In genomic region chr15:74283366-74283765, GRCh38 we compare ENCODE assay signal across 17 cellular contexts. TPM values are rescaled to one million over a fixed set of nuclear protein-coding genes. Genes with fewer than 3 reads are reported as not detected.
DNase-seq lines count a peak whose midpoint lies in the region; ATAC-seq and TF ChIP-seq lines count a peak whose summit lies in the region.
"Had no signal": no experiment of that assay in that cellular context is flagged by ENCODE, and none has a peak within 500 bp of the region (broad histone marks: within the 10 kb centered on the region; RNA-seq: fewer than 3 reads in every experiment).

No MANE protein-coding gene starts in this region.

- no peaks in the 10 kb centered on the region for H3K36me3 Mint-ChIP-seq in brain

- H3K27me3 Mint-ChIP-seq in brain: peaks cover 8% of the 10 kb centered on the region

- peaks cover 71% of the 10 kb centered on the region for H3K4me1 Mint-ChIP-seq in brain

- H3K9me3 Mint-ChIP-seq in brain: peaks cover 0 to 3% (median 0%) of the 10 kb centered on the region in 5 experiments

- DNase-seq in NCI-H2171 treated with DMSO at 0.1 percent for 48 hours (lab: John Stamatoyannopoulos, UW) (peak; percentile 30), NCI-H2171 (lab: John Stamatoyannopoulos, UW) (no peak), NCI-H2227 (lab: John Stamatoyannopoulos, UW; ENCODE audit: unreplicated experiment) (peak; percentile 69), retina (peak; percentile 83), NCI-H526 treated with DMSO at 0.1 percent for 48 hours (lab: John Stamatoyannopoulos, UW) (no peak), H4 (ENCODE audit: low spot score) (no peak)
- DNase-seq: C1 segment of cervical spinal cord, EL, GOT3, MV-4-11, NCI-H146, NCI-H526, SW 1271 had no signal

- peak overlapping the region in 4 of 5 experiments; percentile 14 to 53 (median 43) for H3K4me3 Mint-ChIP-seq in brain

- no peak for TF ChIP-seq CTCF in brain (conservative IDR thresholded peaks at IDR 0.05)

- H3K27ac Mint-ChIP-seq in brain: peak overlapping the region; percentile 80 to 97 (median 96)

- no peak for ATAC-seq in GM21423 (IDR thresholded peaks at IDR 0.05; ENCODE audit: unreplicated experiment)
- ATAC-seq: K562 had no signal

RNA-seq across cellular contexts. Expression of gene CCDC33, which starts 47.2 kb away (rescaled TPM):
- 0.46 TPM for polyA plus RNA-seq in brain (ENCODE audit: insufficient read depth, low read depth, low replicate concordance)
- 2.0 and 2.8 TPM in 2 replicates for total RNA-seq in H4 (2014; rRNA removed; shearing (Covaris generic))
- total RNA-seq: SK-MEL-5 had no signal

Comparison
In these comparisons a context has a peak if more than half of its experiments do, and no peak if none do; other contexts are left out.
1. DNase-seq: peak in NCI-H2171 treated with DMSO at 0.1 percent for 48 hours (single experiment), NCI-H2227 (single experiment) and retina (single experiment); none in NCI-H2171 (single experiment), NCI-H526 treated with DMSO at 0.1 percent for 48 hours (single experiment) and H4 (single experiment).